In genomic region chr6:38522322-38522721, GRCh38 we compare ENCODE assay signal across 25 cellular contexts.
A peak's percentile ranks its signal among the peaks of the same experiment; 100 is the strongest.
DNase-seq lines count a peak whose midpoint lies in the region; ATAC-seq and TF ChIP-seq lines count a peak whose summit lies in the region.
"Had no signal": no experiment of that assay in that cellular context is flagged by ENCODE, and none has a peak within 500 bp of the region (broad histone marks: within the 10 kb centered on the region; RNA-seq: fewer than 3 reads in every experiment).

No MANE protein-coding gene starts in this region.

- peaks cover 0 to 8% (median 0%) of the 10 kb centered on the region in 3 donors for H3K9me3 ChIP-seq in gastroesophageal sphincter
- peaks cover 0 to 8% of the 10 kb centered on the region in 2 donors for H3K9me3 ChIP-seq in muscle layer of duodenum (ENCODE audit: control insufficient read depth in 1 of 2, low read length in 2 of 2)
- no peaks in the 10 kb centered on the region for H3K9me3 ChIP-seq in right lobe of liver
- no peaks in the 10 kb centered on the region for H3K9me3 ChIP-seq in Karpas-422 (ENCODE audit: low read length)
- H3K9me3 ChIP-seq: neutrophil had no signal

- H4K20me1 ChIP-seq in Karpas-422 (ENCODE audit: insufficient read depth, low read depth, low read length): peaks cover 4% of the 10 kb centered on the region; the same call in 1 of the 2 replicates

- no peak overlapping the region for H3K27ac Mint-ChIP-seq in nephron progenitor cell
- H3K27ac Mint-ChIP-seq: stimulated activated naive CD8-positive, alpha-beta T cell treated with anti-CD3 and anti-CD28 coated beads, Interleukin-15, Interleukin-2, amounts not matched to agents 100 ng/mL and 50 ng/mL, for 24 hours had no signal

- no peak overlapping the region for H3K4me2 ChIP-seq in Karpas-422 (ENCODE audit: low read depth, low read length, poor library complexity, severe bottlenecking)

- no peaks in the 10 kb centered on the region for H3K27me3 Mint-ChIP-seq in nephron progenitor cell (ENCODE audit: low read depth, poor library complexity)
- H3K27me3 Mint-ChIP-seq: CD8-positive, alpha-beta memory T cell; IgD-negative memory B cell; stimulated activated naive CD8-positive, alpha-beta T cell treated with anti-CD3 and anti-CD28 coated beads, Interleukin-15, Interleukin-2, amounts not matched to agents 100 ng/mL and 50 ng/mL, for 24 hours had no signal

- peaks cover 21% of the 10 kb centered on the region for H3K9me3 Mint-ChIP-seq in nephron progenitor cell

- H3K4me3 ChIP-seq in astrocyte of the spinal cord (ENCODE audit: low read depth, low read length): no peak overlapping the region
- H3K4me3 ChIP-seq in gastroesophageal sphincter: no peak overlapping the region
- H3K4me3 ChIP-seq in muscle layer of duodenum (ENCODE audit: low read depth in 1 of 2, low read length in 2 of 2): no peak overlapping the region
- no peak overlapping the region for H3K4me3 ChIP-seq in right lobe of liver
- H3K4me3 ChIP-seq in Karpas-422 (ENCODE audit: low read length): no peak overlapping the region

- peaks cover 4% of the 10 kb centered on the region for H3K4me1 Mint-ChIP-seq in nephron progenitor cell

- H3K27me3 ChIP-seq in gastroesophageal sphincter: no peaks in the 10 kb centered on the region
- H3K27me3 ChIP-seq in muscle layer of duodenum (ENCODE audit: low read depth, low read length): no peaks in the 10 kb centered on the region
- no peaks in the 10 kb centered on the region for H3K27me3 ChIP-seq in right lobe of liver
- H3K27me3 ChIP-seq in Karpas-422 (ENCODE audit: low read length): no peaks in the 10 kb centered on the region
- H3K27me3 ChIP-seq: neutrophil had no signal

- H3K79me2 ChIP-seq in Karpas-422 (ENCODE audit: low read length): no peaks in the 10 kb centered on the region

- intact Hi-C loops in right lobe of liver (cut with DNase I): no loop called here

- H3K9me2 ChIP-seq in Karpas-422 (replicated peaks; ENCODE audit: insufficient read depth, low read length): no peaks in the 10 kb centered on the region

- DNase-seq in AG08396 (ENCODE audit: low spot score) (peak; percentile 58), astrocyte of the spinal cord (ENCODE audit: low read depth, low spot score) (peak; percentile 70), middle frontal gyrus (ENCODE audit: extremely low spot score, low spot score) (no peak), right lobe of liver (no peak), Karpas-422 (no peak), nephron progenitor cell (no peak)
- DNase-seq: ACHN; activated CD4-positive, alpha-beta T cell treated with anti-CD3 and anti-CD28 coated beads, Interleukin-2, amount 50 U/mL, for 1 hour; activated CD8-positive, alpha-beta memory T cell treated with anti-CD3 and anti-CD28 coated beads, Interleukin-2, amount 50 U/mL, for 48 hours; activated naive CD4-positive, alpha-beta T cell; aorta; CD8-positive, alpha-beta memory T cell; dermis blood vessel endothelial cell; DND-41; HCEC 1CT; NCI-H187; NCI-H345; right cardiac atrium; trophoblast cell had no signal

- H3K4me3 Mint-ChIP-seq in nephron progenitor cell: no peak overlapping the region
- H3K4me3 Mint-ChIP-seq: CD8-positive, alpha-beta memory T cell; IgD-negative memory B cell; stimulated activated naive CD8-positive, alpha-beta T cell treated with anti-CD3 and anti-CD28 coated beads, Interleukin-15, Interleukin-2, amounts not matched to agents 100 ng/mL and 50 ng/mL, for 24 hours had no signal

- H3K36me3 Mint-ChIP-seq in nephron progenitor cell (ENCODE audit: low read depth): peaks cover 13% of the 10 kb centered on the region

- no peak for TF ChIP-seq POLR2A in gastroesophageal sphincter (IDR thresholded peaks at IDR 0.05)
- TF ChIP-seq POLR2A in right lobe of liver (IDR thresholded peaks at IDR 0.05): no peak

- no peak for TF ChIP-seq EP300 in gastroesophageal sphincter (IDR thresholded peaks at IDR 0.05)

- H3K9ac ChIP-seq in Karpas-422 (ENCODE audit: low read length): no peak overlapping the region

- H2AFZ ChIP-seq in Karpas-422 (ENCODE audit: low read length): no peak overlapping the region

- H3K36me3 ChIP-seq in gastroesophageal sphincter (peaks cover 0 to 5% of the 10 kb centered on the region in 2 donors), muscle layer of duodenum (ENCODE audit: control insufficient read depth in 1 of 2, insufficient read depth in 2 of 2, low read length in 2 of 2) (no peaks in the 10 kb centered on the region), right lobe of liver (no peaks in the 10 kb centered on the region), Karpas-422 (ENCODE audit: insufficient read depth, low read length) (no peaks in the 10 kb centered on the region)
- H3K36me3 ChIP-seq: neutrophil had no signal

- H3K4me1 ChIP-seq in gastroesophageal sphincter (peaks cover 0 to 13% (median under 1%) of the 10 kb centered on the region in 3 donors), muscle layer of duodenum (ENCODE audit: control insufficient read depth in 1 of 2, insufficient read depth in 2 of 2, low read length in 2 of 2) (peaks cover 0 to 15% of the 10 kb centered on the region in 2 donors), right lobe of liver (no peaks in the 10 kb centered on the region), Karpas-422 (ENCODE audit: low read length) (peaks cover 9% of the 10 kb centered on the region)

- ATAC-seq in gastroesophageal sphincter (peak; percentile 62), right lobe of liver (no peak)

- in situ Hi-C loops in astrocyte of the spinal cord (cut with HindIII; ENCODE audit: low sequenced_read_pairs): no loop called here

- TF ChIP-seq CTCF in astrocyte of the spinal cord (IDR thresholded peaks at IDR 0.05; ENCODE audit: low read depth, low read length): no peak
- TF ChIP-seq CTCF in gastroesophageal sphincter (IDR thresholded peaks at IDR 0.05): no peak
- no peak for TF ChIP-seq CTCF in right lobe of liver (IDR thresholded peaks at IDR 0.05)
- no peak for TF ChIP-seq CTCF in nephron progenitor cell (IDR thresholded peaks at IDR 0.05)

- H3K27ac ChIP-seq in gastroesophageal sphincter (peak overlapping the region in 1 of 4 donors; percentile 63), muscle layer of duodenum (ENCODE audit: low read length) (peak overlapping the region; percentile 27), right lobe of liver (no peak overlapping the region), Karpas-422 (ENCODE audit: low read length) (no peak overlapping the region)
- H3K27ac ChIP-seq: neutrophil, RWPE1 had no signal

- WGBS in gastroesophageal sphincter (ENCODE audit: low coverage in 1 of 2), 2 donors: 6 to 16% methylated on average over 2 of the region's 2 CpGs
- WGBS in right lobe of liver (ENCODE audit: insufficient coverage, low coverage, low lambda C conversion rate, missing lambda C conversion rate): 38% methylated on average over 2 of the region's 2 CpGs

Comparison
In these comparisons a context has a peak if more than half of its experiments do, and no peak if none do; other contexts are left out.
1. DNase-seq: peak in AG08396 (single experiment) and astrocyte of the spinal cord (single experiment); none in middle frontal gyrus (single experiment), right lobe of liver (0 of 3), Karpas-422 (single experiment) and nephron progenitor cell (single experiment).